In the genomic region with DNA sequence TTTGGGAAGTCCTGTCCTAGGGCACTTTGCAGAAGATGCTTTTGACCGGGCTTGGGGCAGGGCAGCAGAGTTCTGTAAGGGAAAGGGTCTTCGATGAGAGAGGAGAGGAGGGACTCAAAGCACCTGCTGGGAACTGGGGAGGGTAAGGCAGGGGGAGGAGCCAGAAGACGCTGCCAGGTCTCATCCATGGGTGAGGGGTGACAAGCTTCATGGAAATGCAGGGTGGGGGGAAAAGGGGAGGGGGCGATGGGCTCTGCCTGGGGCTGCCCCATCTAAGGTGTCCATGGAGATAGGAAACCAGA, we compare ENCODE assay signal across 18 cellular contexts. TPM values are rescaled to one million over a fixed set of nuclear protein-coding genes. Genes with fewer than 3 reads are reported as not detected.
DNase-seq lines count a peak whose midpoint lies in the region; ATAC-seq, FAIRE-seq and TF ChIP-seq lines count a peak whose summit lies in the region.
"Had no signal": no experiment of that assay in that cellular context is flagged by ENCODE, and none has a peak within 500 bp of the region (broad histone marks: within the 10 kb centered on the region; RNA-seq: fewer than 3 reads in every experiment).

No MANE protein-coding gene starts in this region.

- H3K4me3 Mint-ChIP-seq in activated CD8-positive, alpha-beta T cell treated with anti-CD3 and anti-CD28 coated beads, Interleukin-2, amount 10 ng/mL, durations not matched to agents 7 days and 5 days = no peak overlapping the region
- H3K4me3 Mint-ChIP-seq in activated CD8-positive, alpha-beta T cell treated with anti-CD3 and anti-CD28 coated beads for 36 hours = no peak overlapping the region
- peak overlapping the region in 1 of 4 donors; percentile 13 for H3K4me3 Mint-ChIP-seq in CD4-positive, CD25-positive, alpha-beta regulatory T cell
- H3K4me3 Mint-ChIP-seq in T-helper 17 cell = no peak overlapping the region

- CTCF ChIA-PET in activated CD8-positive, alpha-beta T cell treated with anti-CD3 and anti-CD28 coated beads, Interleukin-2, amount 10 ng/mL, durations not matched to agents 7 days and 5 days (lab: Charles Lee) = no interaction called here
- CTCF ChIA-PET in activated CD8-positive, alpha-beta T cell treated with anti-CD3 and anti-CD28 coated beads for 36 hours (lab: Charles Lee) = no interaction called here

- no CpG with 5 or more reads among the region's 4 CpGs for WGBS in neuronal stem cell (ENCODE audit: extremely low coverage in 2 of 2, insufficient read length in 2 of 2, insufficient replicate concordance in 1 of 2), 2 donors
- WGBS in pancreas, 2 donors = 78 to 80% methylated on average over 4 of the region's 4 CpGs

- H3K9me3 ChIP-seq in CD4-positive, CD25-positive, alpha-beta regulatory T cell (ENCODE audit: control insufficient read depth in 2 of 2, low read length in 2 of 2) = peaks cover 0 to 6% of the 10 kb centered on the region in 2 experiments
- no peaks in the 10 kb centered on the region for H3K9me3 ChIP-seq in T-helper 17 cell (ENCODE audit: control insufficient read depth, low read length, poor library complexity, severe bottlenecking)
- peaks cover 5 to 14% of the 10 kb centered on the region in 2 donors for H3K9me3 ChIP-seq in neuronal stem cell (replicated peaks in 1 of 2; ENCODE audit: control insufficient read depth in 2 of 2, insufficient read depth in 1 of 2, low read depth in 1 of 2, low read length in 2 of 2)
- H3K9me3 ChIP-seq in pancreas = no peaks in the 10 kb centered on the region

- no peak overlapping the region for H4K91ac ChIP-seq in neuronal stem cell (ENCODE audit: low read depth, low read length, poor library complexity)

- H3K9me3 Mint-ChIP-seq in activated CD8-positive, alpha-beta T cell treated with anti-CD3 and anti-CD28 coated beads, Interleukin-2, amount 10 ng/mL, durations not matched to agents 7 days and 5 days (ENCODE audit: insufficient read depth) = no peaks in the 10 kb centered on the region
- peaks cover 8% of the 10 kb centered on the region for H3K9me3 Mint-ChIP-seq in activated CD8-positive, alpha-beta T cell treated with anti-CD3 and anti-CD28 coated beads for 36 hours
- peaks cover 0 to 8% (median 0%) of the 10 kb centered on the region in 7 donors for H3K9me3 Mint-ChIP-seq in CD4-positive, CD25-positive, alpha-beta regulatory T cell

- H4K8ac ChIP-seq in neuronal stem cell (ENCODE audit: low read depth, low read length) = no peak overlapping the region

- H3K14ac ChIP-seq in neuronal stem cell (ENCODE audit: low read length) = no peak overlapping the region

- H3K27me3 Mint-ChIP-seq in activated CD8-positive, alpha-beta T cell treated with anti-CD3 and anti-CD28 coated beads, Interleukin-2, amount 10 ng/mL, durations not matched to agents 7 days and 5 days (ENCODE audit: low read depth) = no peaks in the 10 kb centered on the region
- peaks cover 4% of the 10 kb centered on the region for H3K27me3 Mint-ChIP-seq in activated CD8-positive, alpha-beta T cell treated with anti-CD3 and anti-CD28 coated beads for 36 hours
- H3K27me3 Mint-ChIP-seq in CD4-positive, CD25-positive, alpha-beta regulatory T cell = no peaks in the 10 kb centered on the region
- no peaks in the 10 kb centered on the region for H3K27me3 Mint-ChIP-seq in T-helper 17 cell

- peaks cover 2% of the 10 kb centered on the region for H3K27me3 ChIP-seq in CD4-positive, CD25-positive, alpha-beta regulatory T cell (ENCODE audit: control insufficient read depth, insufficient read depth, low read length)
- H3K27me3 ChIP-seq in neuronal stem cell (ENCODE audit: control insufficient read depth in 3 of 3, insufficient read depth in 3 of 3, low read depth in 1 of 3, low read length in 3 of 3) (no peaks in the 10 kb centered on the region), pancreas (no peaks in the 10 kb centered on the region)

- H3K23ac ChIP-seq in neuronal stem cell (ENCODE audit: low read depth, low read length, poor library complexity) = no peak overlapping the region

- no peak overlapping the region for H2BK120ac ChIP-seq in neuronal stem cell (ENCODE audit: low read depth, low read length)

- no peak overlapping the region for H2BK5ac ChIP-seq in neuronal stem cell (ENCODE audit: low read length)

- intact Hi-C loops in activated CD8-positive, alpha-beta T cell treated with anti-CD3 and anti-CD28 coated beads for 36 hours (cut with micrococcal nuclease) = no loop called here
- intact Hi-C loops in pancreas (cut with DNase I) (no loop called here), posterior cingulate gyrus (cut with DNase I) (no loop called here)

- H3K36me3 ChIP-seq in CD4-positive, CD25-positive, alpha-beta regulatory T cell (ENCODE audit: control insufficient read depth, insufficient read depth, low read length) = no peaks in the 10 kb centered on the region
- no peaks in the 10 kb centered on the region for H3K36me3 ChIP-seq in neuronal stem cell (replicated peaks in 1 of 2; ENCODE audit: control insufficient read depth in 2 of 2, insufficient read depth in 2 of 2, low read length in 2 of 2)
- H3K36me3 ChIP-seq in pancreas = no peaks in the 10 kb centered on the region

- TF ChIP-seq CTCF in activated CD8-positive, alpha-beta T cell treated with anti-CD3 and anti-CD28 coated beads for 36 hours (IDR thresholded peaks at IDR 0.05) = no peak
- TF ChIP-seq CTCF in pancreas (IDR thresholded peaks at IDR 0.05) = no peak

- no peak overlapping the region for H2BK12ac ChIP-seq in neuronal stem cell (ENCODE audit: low read length)

- no peak overlapping the region for H3K4ac ChIP-seq in neuronal stem cell (ENCODE audit: low read length)

- H3K4me1 Mint-ChIP-seq in activated CD8-positive, alpha-beta T cell treated with anti-CD3 and anti-CD28 coated beads, Interleukin-2, amount 10 ng/mL, durations not matched to agents 7 days and 5 days (ENCODE audit: low read depth) = peaks cover 15% of the 10 kb centered on the region
- H3K4me1 Mint-ChIP-seq in activated CD8-positive, alpha-beta T cell treated with anti-CD3 and anti-CD28 coated beads for 36 hours (ENCODE audit: low read depth) = peaks cover 13% of the 10 kb centered on the region
- peaks cover 0 to 20% (median 9%) of the 10 kb centered on the region in 4 donors for H3K4me1 Mint-ChIP-seq in CD4-positive, CD25-positive, alpha-beta regulatory T cell
- peaks cover 15% of the 10 kb centered on the region for H3K4me1 Mint-ChIP-seq in T-helper 17 cell

- H3K4me3 ChIP-seq in CD4-positive, CD25-positive, alpha-beta regulatory T cell (ENCODE audit: low read depth, low read length) = no peak overlapping the region
- H3K4me3 ChIP-seq in neuronal stem cell (ENCODE audit: low read length in 2 of 2) = no peak overlapping the region
- no peak overlapping the region for H3K4me3 ChIP-seq in pancreas
- H3K4me3 ChIP-seq: A549 had no signal

- H3K27ac Mint-ChIP-seq in activated CD8-positive, alpha-beta T cell treated with anti-CD3 and anti-CD28 coated beads, Interleukin-2, amount 10 ng/mL, durations not matched to agents 7 days and 5 days = peak overlapping the region; percentile 83
- no peak overlapping the region for H3K27ac Mint-ChIP-seq in activated CD8-positive, alpha-beta T cell treated with anti-CD3 and anti-CD28 coated beads for 36 hours
- peak overlapping the region in 2 of 3 donors; percentile 55 to 87 for H3K27ac Mint-ChIP-seq in CD4-positive, CD25-positive, alpha-beta regulatory T cell
- H3K27ac Mint-ChIP-seq in T-helper 17 cell = peak overlapping the region; percentile 67

- no peak overlapping the region for H3K9ac ChIP-seq in neuronal stem cell (ENCODE audit: low read depth, low read length, poor library complexity)

- DNase-seq in activated CD8-positive, alpha-beta T cell treated with anti-CD3 and anti-CD28 coated beads, Interleukin-2, amount 10 ng/mL, durations not matched to agents 7 days and 5 days = no peak
- DNase-seq in activated CD8-positive, alpha-beta T cell treated with anti-CD3 and anti-CD28 coated beads for 36 hours = no peak
- no peak for DNase-seq in CD4-positive, CD25-positive, alpha-beta regulatory T cell
- no peak for DNase-seq in T-helper 17 cell
- no peak for DNase-seq in neuronal stem cell (ENCODE audit: low spot score)
- no peak for DNase-seq in pancreas
- no peak for DNase-seq in stimulated activated CD4-positive, alpha-beta T cell treated with anti-CD3 and anti-CD28 coated beads, Interleukin-4, amount 100 ng/mL, for 1 hour
- DNase-seq in posterior cingulate gyrus = no peak
- DNase-seq: KG1, NCI-H1105, NCI-H1694 treated with DMSO at 0.1 percent for 48 hours, NCI-H2171, NCI-H446 treated with DMSO at 0.1 percent for 48 hours, NCI-H748 treated with DMSO at 0.1 percent for 48 hours had no signal

- no peak for ATAC-seq in activated CD8-positive, alpha-beta T cell treated with anti-CD3 and anti-CD28 coated beads, Interleukin-2, amount 10 ng/mL, durations not matched to agents 7 days and 5 days
- no peak for ATAC-seq in activated CD8-positive, alpha-beta T cell treated with anti-CD3 and anti-CD28 coated beads for 36 hours
- no peak for ATAC-seq in CD4-positive, CD25-positive, alpha-beta regulatory T cell (ENCODE audit: low read depth in 2 of 2)
- ATAC-seq in T-helper 17 cell (no peak), pancreas (no peak)
- ATAC-seq: Panc1 had no signal

- H3K4me2 ChIP-seq in neuronal stem cell (ENCODE audit: insufficient read depth, low read length, poor library complexity, severe bottlenecking) = no peak overlapping the region
- H3K4me2 ChIP-seq: A549 had no signal

- H2AFZ ChIP-seq in neuronal stem cell (ENCODE audit: low read length) = peak overlapping the region; percentile 74

- no peak overlapping the region for H3K18ac ChIP-seq in neuronal stem cell (ENCODE audit: low read length)

- H3K79me1 ChIP-seq in neuronal stem cell (ENCODE audit: low read depth, low read length) = no peaks in the 10 kb centered on the region

- H3K4me1 ChIP-seq in CD4-positive, CD25-positive, alpha-beta regulatory T cell (ENCODE audit: control insufficient read depth, insufficient read depth, low read length, poor library complexity, severe bottlenecking) = peaks cover 18% of the 10 kb centered on the region
- H3K4me1 ChIP-seq in neuronal stem cell (ENCODE audit: control insufficient read depth in 2 of 2, insufficient read depth in 1 of 2, low read depth in 1 of 2, low read length in 2 of 2) = peaks cover 0 to 22% of the 10 kb centered on the region in 2 donors
- no peaks in the 10 kb centered on the region for H3K4me1 ChIP-seq in pancreas
- H3K4me1 ChIP-seq: A549 had no signal

- H2BK15ac ChIP-seq in neuronal stem cell (ENCODE audit: low read length) = no peak overlapping the region

- no peak for FAIRE-seq in pancreas (lab: Jason Lieb, UNC)
- FAIRE-seq: A549, D721Med, H54 had no signal

- no peak overlapping the region for H2AK5ac ChIP-seq in neuronal stem cell (ENCODE audit: low read depth, low read length)

- POLR2A ChIA-PET in activated CD8-positive, alpha-beta T cell treated with anti-CD3 and anti-CD28 coated beads, Interleukin-2, amount 10 ng/mL, durations not matched to agents 7 days and 5 days (lab: Charles Lee) = interaction anchor here (0.7 to 0.8 kb wide), 2 partner anchors 47 to 83 kb away, joined by 3 read pairs; no protein-coding TSS in a partner anchor
- POLR2A ChIA-PET in activated CD8-positive, alpha-beta T cell treated with anti-CD3 and anti-CD28 coated beads for 36 hours (lab: Charles Lee) = interaction anchor here (0.9 kb wide), 1 partner anchor 48 kb away, joined by 3 read pairs; no protein-coding TSS in a partner anchor

- no peak overlapping the region for H3K27ac ChIP-seq in CD4-positive, CD25-positive, alpha-beta regulatory T cell (ENCODE audit: insufficient read depth, low read length, poor library complexity, severe bottlenecking)
- no peak overlapping the region for H3K27ac ChIP-seq in neuronal stem cell (replicated peaks; ENCODE audit: low read length)
- H3K27ac ChIP-seq in pancreas = no peak overlapping the region
- H3K27ac ChIP-seq: A549 had no signal

- H3K36me3 Mint-ChIP-seq in activated CD8-positive, alpha-beta T cell treated with anti-CD3 and anti-CD28 coated beads, Interleukin-2, amount 10 ng/mL, durations not matched to agents 7 days and 5 days (ENCODE audit: low read depth) = no peaks in the 10 kb centered on the region
- H3K36me3 Mint-ChIP-seq in activated CD8-positive, alpha-beta T cell treated with anti-CD3 and anti-CD28 coated beads for 36 hours (ENCODE audit: low read depth) = no peaks in the 10 kb centered on the region
- no peaks in the 10 kb centered on the region for H3K36me3 Mint-ChIP-seq in CD4-positive, CD25-positive, alpha-beta regulatory T cell
- peaks cover 3% of the 10 kb centered on the region for H3K36me3 Mint-ChIP-seq in T-helper 17 cell (ENCODE audit: low read depth)

RNA-seq across cellular contexts. Expression of gene C2CD2, which starts 20.9 kb away (rescaled TPM):
- 1 to 10 TPM; 5.5 to 5.6 TPM for total RNA-seq in activated CD8-positive, alpha-beta T cell treated with anti-CD3 and anti-CD28 coated beads, Interleukin-2, amount 10 ng/mL, durations not matched to agents 7 days and 5 days
- total RNA-seq in activated CD8-positive, alpha-beta T cell treated with anti-CD3 and anti-CD28 coated beads for 36 hours = 1 to 10 TPM; 6.2 to 7.1 TPM
- total RNA-seq in CD4-positive, CD25-positive, alpha-beta regulatory T cell = 15.3 TPM
- 1 to 10 TPM; 1.7 to 2.9 (median 2.0) TPM for polyA plus RNA-seq in CD4-positive, CD25-positive, alpha-beta regulatory T cell
- total RNA-seq in T-helper 17 cell (1 to 10 TPM; 3.7 to 6.0 TPM), pancreas (10 to 100 TPM in 5 of 6 donors, 1 to 10 TPM in 1; 8.0 to 16.8 (median 12.4) TPM)
- polyA plus RNA-seq in neuronal stem cell (2013, experiment 1 of 2) = 9.9 TPM
- 10.7 TPM for polyA plus RNA-seq in neuronal stem cell (2013, experiment 2 of 2)
- 1 to 10 TPM; 7.9 to 8.6 TPM for polyA plus RNA-seq in pancreas

RNA-seq across cellular contexts. Expression of gene ZBTB21, which starts 35.5 kb away (rescaled TPM):
- total RNA-seq in activated CD8-positive, alpha-beta T cell treated with anti-CD3 and anti-CD28 coated beads, Interleukin-2, amount 10 ng/mL, durations not matched to agents 7 days and 5 days = 10 to 100 TPM; 19.5 to 23.6 TPM
- total RNA-seq in activated CD8-positive, alpha-beta T cell treated with anti-CD3 and anti-CD28 coated beads for 36 hours = 10 to 100 TPM; 29.6 to 29.7 TPM
- total RNA-seq in CD4-positive, CD25-positive, alpha-beta regulatory T cell = 107 TPM
- polyA plus RNA-seq in CD4-positive, CD25-positive, alpha-beta regulatory T cell = 1 to 10 TPM; 2.4 to 8.0 (median 5.2) TPM
- 100 to 1,000 TPM; 110 to 118 TPM for total RNA-seq in T-helper 17 cell
- 11.2 TPM for polyA plus RNA-seq in neuronal stem cell (2013, experiment 1 of 2)
- 11.2 TPM for polyA plus RNA-seq in neuronal stem cell (2013, experiment 2 of 2)
- total RNA-seq in pancreas = 1 to 10 TPM; 4.8 to 9.5 (median 8.0) TPM
- polyA plus RNA-seq in pancreas = 1 to 10 TPM; 2.9 to 3.2 TPM
